ENCODE assay signal across 1 cellular context in the genomic region with DNA sequence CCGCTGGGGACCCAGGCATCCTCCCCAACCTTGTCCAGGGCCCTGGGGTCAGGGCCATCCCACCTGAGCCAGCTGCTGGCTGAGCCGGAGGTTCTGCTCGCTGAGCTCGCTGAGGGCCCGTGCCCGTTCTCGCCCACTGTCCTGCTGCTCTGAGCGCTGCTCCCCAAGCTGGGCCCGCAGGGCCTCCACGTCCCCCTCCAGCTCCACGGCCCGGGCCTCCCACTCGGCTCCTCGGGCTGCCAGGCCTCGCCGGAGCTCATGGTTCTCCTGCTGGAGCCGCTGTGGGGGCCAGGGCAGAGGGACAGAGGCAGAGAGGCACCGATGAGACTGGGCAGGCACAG.
TF ChIP-seq lines count a peak whose summit lies in the region.

No MANE protein-coding gene starts in this region.

TF ChIP-seq in GM23338, 12 proteins besides CTCF, POLR2A, EP300 and RAD21 (continued from another document):
- TF ChIP-seq, protein P1, sequence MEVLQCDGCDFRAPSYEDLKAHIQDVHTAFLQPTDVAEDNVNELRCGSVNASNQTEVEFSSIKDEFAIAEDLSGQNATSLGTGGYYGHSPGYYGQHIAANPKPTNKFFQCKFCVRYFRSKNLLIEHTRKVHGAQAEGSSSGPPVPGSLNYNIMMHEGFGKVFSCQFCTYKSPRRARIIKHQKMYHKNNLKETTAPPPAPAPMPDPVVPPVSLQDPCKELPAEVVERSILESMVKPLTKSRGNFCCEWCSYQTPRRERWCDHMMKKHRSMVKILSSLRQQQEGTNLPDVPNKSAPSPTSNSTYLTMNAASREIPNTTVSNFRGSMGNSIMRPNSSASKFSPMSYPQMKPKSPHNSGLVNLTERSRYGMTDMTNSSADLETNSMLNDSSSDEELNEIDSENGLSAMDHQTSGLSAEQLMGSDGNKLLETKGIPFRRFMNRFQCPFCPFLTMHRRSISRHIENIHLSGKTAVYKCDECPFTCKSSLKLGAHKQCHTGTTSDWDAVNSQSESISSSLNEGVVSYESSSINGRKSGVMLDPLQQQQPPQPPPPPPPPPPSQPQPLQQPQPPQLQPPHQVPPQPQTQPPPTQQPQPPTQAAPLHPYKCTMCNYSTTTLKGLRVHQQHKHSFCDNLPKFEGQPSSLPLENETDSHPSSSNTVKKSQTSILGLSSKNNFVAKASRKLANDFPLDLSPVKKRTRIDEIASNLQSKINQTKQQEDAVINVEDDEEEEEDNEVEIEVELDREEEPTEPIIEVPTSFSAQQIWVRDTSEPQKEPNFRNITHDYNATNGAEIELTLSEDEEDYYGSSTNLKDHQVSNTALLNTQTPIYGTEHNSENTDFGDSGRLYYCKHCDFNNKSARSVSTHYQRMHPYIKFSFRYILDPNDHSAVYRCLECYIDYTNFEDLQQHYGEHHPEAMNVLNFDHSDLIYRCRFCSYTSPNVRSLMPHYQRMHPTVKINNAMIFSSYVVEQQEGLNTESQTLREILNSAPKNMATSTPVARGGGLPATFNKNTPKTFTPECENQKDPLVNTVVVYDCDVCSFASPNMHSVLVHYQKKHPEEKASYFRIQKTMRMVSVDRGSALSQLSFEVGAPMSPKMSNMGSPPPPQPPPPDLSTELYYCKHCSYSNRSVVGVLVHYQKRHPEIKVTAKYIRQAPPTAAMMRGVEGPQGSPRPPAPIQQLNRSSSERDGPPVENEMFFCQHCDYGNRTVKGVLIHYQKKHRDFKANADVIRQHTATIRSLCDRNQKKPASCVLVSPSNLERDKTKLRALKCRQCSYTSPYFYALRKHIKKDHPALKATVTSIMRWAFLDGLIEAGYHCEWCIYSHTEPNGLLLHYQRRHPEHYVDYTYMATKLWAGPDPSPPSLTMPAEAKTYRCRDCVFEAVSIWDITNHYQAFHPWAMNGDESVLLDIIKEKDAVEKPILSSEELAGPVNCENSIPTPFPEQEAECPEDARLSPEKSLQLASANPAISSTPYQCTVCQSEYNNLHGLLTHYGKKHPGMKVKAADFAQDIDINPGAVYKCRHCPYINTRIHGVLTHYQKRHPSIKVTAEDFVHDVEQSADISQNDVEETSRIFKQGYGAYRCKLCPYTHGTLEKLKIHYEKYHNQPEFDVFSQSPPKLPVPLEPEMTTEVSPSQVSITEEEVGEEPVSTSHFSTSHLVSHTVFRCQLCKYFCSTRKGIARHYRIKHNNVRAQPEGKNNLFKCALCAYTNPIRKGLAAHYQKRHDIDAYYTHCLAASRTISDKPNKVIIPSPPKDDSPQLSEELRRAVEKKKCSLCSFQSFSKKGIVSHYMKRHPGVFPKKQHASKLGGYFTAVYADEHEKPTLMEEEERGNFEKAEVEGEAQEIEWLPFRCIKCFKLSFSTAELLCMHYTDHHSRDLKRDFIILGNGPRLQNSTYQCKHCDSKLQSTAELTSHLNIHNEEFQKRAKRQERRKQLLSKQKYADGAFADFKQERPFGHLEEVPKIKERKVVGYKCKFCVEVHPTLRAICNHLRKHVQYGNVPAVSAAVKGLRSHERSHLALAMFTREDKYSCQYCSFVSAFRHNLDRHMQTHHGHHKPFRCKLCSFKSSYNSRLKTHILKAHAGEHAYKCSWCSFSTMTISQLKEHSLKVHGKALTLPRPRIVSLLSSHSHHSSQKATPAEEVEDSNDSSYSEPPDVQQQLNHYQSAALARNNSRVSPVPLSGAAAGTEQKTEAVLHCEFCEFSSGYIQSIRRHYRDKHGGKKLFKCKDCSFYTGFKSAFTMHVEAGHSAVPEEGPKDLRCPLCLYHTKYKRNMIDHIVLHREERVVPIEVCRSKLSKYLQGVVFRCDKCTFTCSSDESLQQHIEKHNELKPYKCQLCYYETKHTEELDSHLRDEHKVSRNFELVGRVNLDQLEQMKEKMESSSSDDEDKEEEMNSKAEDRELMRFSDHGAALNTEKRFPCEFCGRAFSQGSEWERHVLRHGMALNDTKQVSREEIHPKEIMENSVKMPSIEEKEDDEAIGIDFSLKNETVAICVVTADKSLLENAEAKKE (CRISPR knock-in tag; IDR thresholded peaks at IDR 0.05), result no peak
- TF ChIP-seq, protein P2, sequence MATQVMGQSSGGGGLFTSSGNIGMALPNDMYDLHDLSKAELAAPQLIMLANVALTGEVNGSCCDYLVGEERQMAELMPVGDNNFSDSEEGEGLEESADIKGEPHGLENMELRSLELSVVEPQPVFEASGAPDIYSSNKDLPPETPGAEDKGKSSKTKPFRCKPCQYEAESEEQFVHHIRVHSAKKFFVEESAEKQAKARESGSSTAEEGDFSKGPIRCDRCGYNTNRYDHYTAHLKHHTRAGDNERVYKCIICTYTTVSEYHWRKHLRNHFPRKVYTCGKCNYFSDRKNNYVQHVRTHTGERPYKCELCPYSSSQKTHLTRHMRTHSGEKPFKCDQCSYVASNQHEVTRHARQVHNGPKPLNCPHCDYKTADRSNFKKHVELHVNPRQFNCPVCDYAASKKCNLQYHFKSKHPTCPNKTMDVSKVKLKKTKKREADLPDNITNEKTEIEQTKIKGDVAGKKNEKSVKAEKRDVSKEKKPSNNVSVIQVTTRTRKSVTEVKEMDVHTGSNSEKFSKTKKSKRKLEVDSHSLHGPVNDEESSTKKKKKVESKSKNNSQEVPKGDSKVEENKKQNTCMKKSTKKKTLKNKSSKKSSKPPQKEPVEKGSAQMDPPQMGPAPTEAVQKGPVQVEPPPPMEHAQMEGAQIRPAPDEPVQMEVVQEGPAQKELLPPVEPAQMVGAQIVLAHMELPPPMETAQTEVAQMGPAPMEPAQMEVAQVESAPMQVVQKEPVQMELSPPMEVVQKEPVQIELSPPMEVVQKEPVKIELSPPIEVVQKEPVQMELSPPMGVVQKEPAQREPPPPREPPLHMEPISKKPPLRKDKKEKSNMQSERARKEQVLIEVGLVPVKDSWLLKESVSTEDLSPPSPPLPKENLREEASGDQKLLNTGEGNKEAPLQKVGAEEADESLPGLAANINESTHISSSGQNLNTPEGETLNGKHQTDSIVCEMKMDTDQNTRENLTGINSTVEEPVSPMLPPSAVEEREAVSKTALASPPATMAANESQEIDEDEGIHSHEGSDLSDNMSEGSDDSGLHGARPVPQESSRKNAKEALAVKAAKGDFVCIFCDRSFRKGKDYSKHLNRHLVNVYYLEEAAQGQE (IDR thresholded peaks at IDR 0.05; ENCODE audit: unreplicated experiment), result no peak
- TF ChIP-seq ZNF331 (CRISPR knock-in tag; IDR thresholded peaks at IDR 0.05; ENCODE audit: low read depth), result no peak
